ENCODE assay signal across 18 cellular contexts in genomic region chr6:128339635-128340436, GRCh38.
DNase-seq lines count a peak whose midpoint lies in the region; ATAC-seq and TF ChIP-seq lines count a peak whose summit lies in the region.
"Had no signal": no experiment of that assay in that cellular context is flagged by ENCODE, and none has a peak within 500 bp of the region (broad histone marks: within the 10 kb centered on the region; RNA-seq: fewer than 3 reads in every experiment).

No MANE protein-coding gene starts in this region.

- H2BK5ac ChIP-seq in IMR-90 (ENCODE audit: low read depth, low read length, poor library complexity, severe bottlenecking), result peak overlapping the region; percentile 40

- H3K4me3 Mint-ChIP-seq in nephron, result no peak overlapping the region
- H3K4me3 Mint-ChIP-seq: activated CD8-positive, alpha-beta T cell treated with anti-CD3 and anti-CD28 coated beads, Interleukin-2, amount 10 ng/mL, durations not matched to agents 7 days and 5 days; activated T-helper 1 cell treated with anti-CD3 and anti-CD28 coated beads, Interleukin-12 subunit alpha, Interleukin-12 subunit beta, Interleukin-2, Interleukin-4 antibody, amounts not matched to agents 30 ng/mL and 10 ng/mL and 1 ng/mL, durations not matched to agents 14 hours and 24 hours and 36 hours; central memory CD8-positive, alpha-beta T cell; stimulated activated naive CD8-positive, alpha-beta T cell treated with anti-CD3 and anti-CD28 coated beads, Interleukin-15, Interleukin-2, amounts not matched to agents 100 ng/mL and 50 ng/mL, for 24 hours had no signal

- H2BK20ac ChIP-seq in IMR-90 (ENCODE audit: low read depth, low read length), result peak overlapping the region; percentile 65; the same call in 1 of the 2 replicates

- no peak overlapping the region for H4K91ac ChIP-seq in IMR-90 (ENCODE audit: insufficient read depth, low read depth, low read length)

- DNase-seq in AG04450 (ENCODE audit: low read depth, low spot score) (peak; percentile 38), IMR-90 (peak; percentile 74), fibroblast of peridontal ligament (ENCODE audit: extremely low read depth) (peak; percentile 78), NCI-H774 (lab: John Stamatoyannopoulos, UW) (no peak), DMS53 (lab: John Stamatoyannopoulos, UW) (no peak)
- DNase-seq in stimulated activated CD4-positive, alpha-beta T cell treated with anti-CD3 and anti-CD28 coated beads, Interleukin-1b, Interleukin-23, amount 100 ng/mL, for 48 hours, result no peak
- DNase-seq: activated CD8-positive, alpha-beta T cell treated with anti-CD3 and anti-CD28 coated beads, Interleukin-2, amount 10 ng/mL, durations not matched to agents 7 days and 5 days; glutamatergic neuron; KG1; kidney; NCI-H1105; ovary; spleen had no signal

- H2AK9ac ChIP-seq in IMR-90 (replicated peaks; ENCODE audit: low read depth, low read length, poor library complexity), result no peak overlapping the region

- no peaks in the 10 kb centered on the region; the same call in 1 of the 2 replicates for H4K20me1 ChIP-seq in IMR-90 (ENCODE audit: insufficient read depth, low read length)

- TF ChIP-seq POLR2A in IMR-90 (IDR thresholded peaks at IDR 0.05; ENCODE audit: low read depth, low read length), result no peak

- no peak overlapping the region for H2AFZ ChIP-seq in IMR-90 (replicated peaks; ENCODE audit: low read length, poor library complexity)

- CTCF ChIA-PET in AG04450 (lab: Charles Lee) (no interaction called here), IMR-90 (lab: Yijun Ruan, JAX) (no interaction called here)

- H3K27me3 ChIP-seq in AG04450 (ENCODE audit: control insufficient read depth, insufficient read depth, low read length) (no peaks in the 10 kb centered on the region), IMR-90 (ENCODE audit: control insufficient read depth, insufficient read depth, low read length) (no peaks in the 10 kb centered on the region)
- H3K27me3 ChIP-seq: ovary, spleen had no signal

- H3K4me2 ChIP-seq in IMR-90 (ENCODE audit: low read depth, low read length), result peak overlapping the region; percentile 77; the same call in 1 of the 2 replicates

- H3K9me1 ChIP-seq in IMR-90 (ENCODE audit: insufficient read depth, low read length), result peaks cover 4% of the 10 kb centered on the region; the same call in 1 of the 2 replicates

- H3K4me3 ChIP-seq in AG04450 (ENCODE audit: low read depth, low read length), result no peak overlapping the region
- H3K4me3 ChIP-seq in IMR-90 (ENCODE audit: insufficient read depth, low read depth, low read length), result no peak overlapping the region
- H3K4me3 ChIP-seq: ovary, spleen had no signal

- intact Hi-C loops in IMR-90 (cut with micrococcal nuclease), result loop anchor here (5.0 to 10.0 kb wide), 4 partner anchors 177 to 603 kb away; no protein-coding TSS in a partner anchor

- H3K4ac ChIP-seq in IMR-90 (ENCODE audit: low read depth, low read length), result peak overlapping the region; percentile 38; the same call in 1 of the 2 replicates

- no TSS peak for BruUV-seq in IMR-90 (replicated peaks; lab: Mats Ljungman, UMichigan)

- peak overlapping the region; percentile 39; the same call in 1 of the 2 replicates for H2BK120ac ChIP-seq in IMR-90 (ENCODE audit: low read depth, low read length)

- dilution Hi-C loops in IMR-90 (cut with HindIII; ENCODE audit: low sequenced_read_pairs, unreplicated experiment), result no loop called here

- H3K27me3 Mint-ChIP-seq in nephron (ENCODE audit: low read depth), result no peaks in the 10 kb centered on the region

- no peak overlapping the region for H3K27ac ChIP-seq in AG04450 (ENCODE audit: low read depth, low read length)
- peak overlapping the region; percentile 58; the same call in 1 of the 2 replicates for H3K27ac ChIP-seq in IMR-90 (ENCODE audit: insufficient read depth, low read length)
- H3K27ac ChIP-seq: ovary, spleen had no signal

- peak overlapping the region; percentile 40; the same call in 1 of the 2 replicates for H3K23ac ChIP-seq in IMR-90 (ENCODE audit: low read depth, low read length)

- H4K8ac ChIP-seq in IMR-90 (ENCODE audit: low read depth in 2 of 2, low read length in 2 of 2), result 0 out of 4 replicates have a peak overlapping the region, but pooled peaks of 1 of the 2 experiments have one; percentile 11

- no peak for TF ChIP-seq RAD21 in IMR-90 (IDR thresholded peaks at IDR 0.05; ENCODE audit: low read length)

- no peak overlapping the region for H3K56ac ChIP-seq in IMR-90 (ENCODE audit: extremely low read depth, insufficient read depth, low read length)

- TF ChIP-seq CTCF in AG04450 (IDR thresholded peaks at IDR 0.05; ENCODE audit: low read depth, low read length) (no peak), IMR-90 (conservative IDR thresholded peaks at IDR 0.05; ENCODE audit: low read depth, low read length) (no peak), nephron (IDR thresholded peaks at IDR 0.05; ENCODE audit: unreplicated experiment in 3 of 3) (no peak)

- H2BK15ac ChIP-seq in IMR-90 (ENCODE audit: low read depth, low read length), result no peak overlapping the region

- WGBS in IMR-90 (ENCODE audit: extremely low coverage in 2 of 2, insufficient read length in 1 of 2), 2 experiments, result no CpG with 5 or more reads among the region's 1 CpG

- H3K9me3 Mint-ChIP-seq in nephron, result no peaks in the 10 kb centered on the region
- H3K9me3 Mint-ChIP-seq: activated T-helper 1 cell treated with anti-CD3 and anti-CD28 coated beads, Interleukin-12 subunit alpha, Interleukin-12 subunit beta, Interleukin-2, Interleukin-4 antibody, amounts not matched to agents 30 ng/mL and 10 ng/mL and 1 ng/mL, durations not matched to agents 14 hours and 24 hours and 36 hours; central memory CD8-positive, alpha-beta T cell; stimulated activated naive CD8-positive, alpha-beta T cell treated with anti-CD3 and anti-CD28 coated beads, Interleukin-15, Interleukin-2, amounts not matched to agents 100 ng/mL and 50 ng/mL, for 24 hours had no signal

- H3K18ac ChIP-seq in IMR-90 (ENCODE audit: low read depth, low read length), result peak overlapping the region; percentile 79; the same call in 1 of the 2 replicates

- H3K36me3 ChIP-seq in IMR-90 (ENCODE audit: control insufficient read depth, insufficient read depth, low read length), result no peaks in the 10 kb centered on the region
- H3K36me3 ChIP-seq: ovary, spleen had no signal

- H3K36me3 Mint-ChIP-seq in nephron (ENCODE audit: low read depth), result no peaks in the 10 kb centered on the region

- H3K9ac ChIP-seq in IMR-90 (ENCODE audit: low read depth, low read length), result no peak overlapping the region

- H2AK5ac ChIP-seq in IMR-90 (ENCODE audit: low read depth, low read length), result no peak overlapping the region

- peaks cover 9% of the 10 kb centered on the region for H3K4me1 ChIP-seq in IMR-90 (ENCODE audit: control insufficient read depth, insufficient read depth, low read length)
- H3K4me1 ChIP-seq: spleen had no signal

- H3K4me1 Mint-ChIP-seq in nephron, result peaks cover 35% of the 10 kb centered on the region
- H3K4me1 Mint-ChIP-seq: central memory CD8-positive, alpha-beta T cell had no signal

- no peaks in the 10 kb centered on the region for H3K9me3 ChIP-seq in AG04450 (ENCODE audit: control insufficient read depth, insufficient read depth, low read length)
- no peaks in the 10 kb centered on the region for H3K9me3 ChIP-seq in IMR-90 (ENCODE audit: control insufficient read depth, insufficient read depth, low read length)
- H3K9me3 ChIP-seq: ovary, spleen had no signal

- peak overlapping the region; percentile 69 to 91 (median 85) for H3K27ac Mint-ChIP-seq in nephron
- H3K27ac Mint-ChIP-seq: activated CD8-positive, alpha-beta T cell treated with anti-CD3 and anti-CD28 coated beads, Interleukin-2, amount 10 ng/mL, durations not matched to agents 7 days and 5 days; activated T-helper 1 cell treated with anti-CD3 and anti-CD28 coated beads, Interleukin-12 subunit alpha, Interleukin-12 subunit beta, Interleukin-2, Interleukin-4 antibody, amounts not matched to agents 30 ng/mL and 10 ng/mL and 1 ng/mL, durations not matched to agents 14 hours and 24 hours and 36 hours; stimulated activated naive CD8-positive, alpha-beta T cell treated with anti-CD3 and anti-CD28 coated beads, Interleukin-15, Interleukin-2, amounts not matched to agents 100 ng/mL and 50 ng/mL, for 24 hours had no signal

- in situ Hi-C loops in IMR-90 (cut with MboI; ENCODE audit: low sequenced_read_pairs), result loop anchor here (10.0 kb wide), 1 partner anchor 165 kb away; no protein-coding TSS in a partner anchor

- no peak overlapping the region; the same call in 1 of the 2 replicates for H4K5ac ChIP-seq in IMR-90 (ENCODE audit: low read depth, low read length)

- POLR2A ChIA-PET in AG04450 (lab: Yijun Ruan, JAX) (interaction anchor here (1.0 kb wide), 1 partner anchor 181 kb away, joined by 3 read pairs; the partner anchor contains the start of gene PTPRK), IMR-90 (lab: Charles Lee; ENCODE audit: unreplicated experiment) (no interaction called here)

- peaks cover 14 to 48% of the 10 kb centered on the region in 2 experiments for H3K79me1 ChIP-seq in IMR-90 (ENCODE audit: low read depth in 1 of 2, low read length in 2 of 2)

- peak; percentile 59 for ATAC-seq in IMR-90 (ENCODE audit: low read depth)
- no peak for ATAC-seq in GM18907 (IDR thresholded peaks at IDR 0.05; ENCODE audit: unreplicated experiment)
- ATAC-seq: activated CD8-positive, alpha-beta T cell treated with anti-CD3 and anti-CD28 coated beads, Interleukin-2, amount 10 ng/mL, durations not matched to agents 7 days and 5 days had no signal

- 0 out of 2 replicates have a peak overlapping the region, but pooled peaks have one; percentile 22 for H3K14ac ChIP-seq in IMR-90 (replicated peaks; ENCODE audit: low read depth, low read length)

TF ChIP-seq in IMR-90, 13 proteins besides CTCF, POLR2A, EP300 and RAD21 (continues in another document):
- TF ChIP-seq USF2 (IDR thresholded peaks at IDR 0.05; ENCODE audit: low read depth, low read length), result no peak
- TF ChIP-seq RFX5 (IDR thresholded peaks at IDR 0.05; ENCODE audit: low read depth, low read length), result no peak
- TF ChIP-seq MAFK (IDR thresholded peaks at IDR 0.05; ENCODE audit: low read depth, low read length), result no peak
- no peak for TF ChIP-seq FOS (IDR thresholded peaks at IDR 0.05; ENCODE audit: low read depth, low read length)
- TF ChIP-seq CEBPB (IDR thresholded peaks at IDR 0.05; ENCODE audit: low read depth, low read length), result no peak
- TF ChIP-seq BHLHE40 (IDR thresholded peaks at IDR 0.05; ENCODE audit: low read depth, low read length), result no peak
- TF ChIP-seq CHD1 (IDR thresholded peaks at IDR 0.05; ENCODE audit: low read depth, low read length), result no peak

Comparison
In these comparisons a context has a peak if more than half of its experiments do, and no peak if none do; other contexts are left out.
1. DNase-seq: peak in AG04450 (single experiment), IMR-90 (single experiment) and fibroblast of peridontal ligament (single experiment); none in NCI-H774 (single experiment), DMS53 (single experiment) and stimulated activated CD4-positive, alpha-beta T cell treated with anti-CD3 and anti-CD28 coated beads, Interleukin-1b, Interleukin-23, amount 100 ng/mL, for 48 hours (single experiment).